In the genomic region with DNA sequence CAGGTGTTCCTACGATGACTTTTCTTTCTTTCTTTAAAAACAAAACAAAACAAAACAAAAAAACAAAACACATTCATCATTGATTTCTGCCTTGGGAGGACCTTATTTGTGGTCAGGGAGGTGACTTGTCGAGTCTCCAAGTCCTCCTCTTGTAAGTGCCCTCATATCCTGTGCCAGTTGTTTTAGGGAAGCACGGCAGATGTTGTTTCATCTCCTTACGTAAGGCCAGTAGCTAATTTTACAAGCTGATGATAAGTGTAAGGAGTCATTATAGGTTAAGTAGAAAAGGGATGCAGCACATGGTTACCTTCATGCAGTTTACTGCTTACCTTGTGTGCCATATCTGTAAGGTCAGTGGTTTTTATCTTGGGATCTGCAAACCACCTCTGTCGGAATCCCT, we compare ENCODE assay signal across 23 cellular contexts.
"Had no signal": no experiment of that assay in that cellular context is flagged by ENCODE, and none has a peak within 500 bp of the region (broad histone marks: within the 10 kb centered on the region; RNA-seq: fewer than 3 reads in every experiment).

No MANE protein-coding gene starts in this region.

- H3K4me3 ChIP-seq: breast epithelium, colonic mucosa, PC-9, SJCRH30 had no signal

- H3K27ac ChIP-seq: breast epithelium, colonic mucosa, PC-9, SJCRH30 had no signal

- H3K27me3 ChIP-seq: breast epithelium, colonic mucosa, SJCRH30 had no signal

- DNase-seq: activated CD4-positive, alpha-beta T cell treated with anti-CD3 and anti-CD28 coated beads for 48 hours; activated CD4-positive, alpha-beta T cell treated with anti-CD3 and anti-CD28 coated beads, Interleukin-2, amount 50 U/mL, for 4 hours; activated CD4-positive, CD25-positive, alpha-beta regulatory T cell treated with anti-CD3 and anti-CD28 coated beads, Interleukin-2, amount 50 U/mL, for 72 hours; activated CD8-positive, alpha-beta T cell treated with anti-CD3 and anti-CD28 coated beads, Interleukin-2, amount 10 ng/mL, durations not matched to agents 7 days and 5 days; activated effector memory CD4-positive, alpha-beta T cell treated with Interleukin-2 at 50 U/mL for 16 hours; activated naive CD4-positive, alpha-beta T cell; activated T-cell treated with anti-CD3 and anti-CD28 coated beads, Interleukin-2, amount 50 U/mL, for 24 hours; aorta; caudate nucleus; colonic mucosa; dermis blood vessel endothelial cell; MM.1S; NCI-H1105; NCI-H1436; NCI-H1694 treated with DMSO at 0.1 percent for 48 hours; NCI-H2029 treated with DMSO at 0.1 percent for 48 hours; NCI-H510A treated with DMSO at 0.1 percent for 48 hours; NCI-H69; NK-92 treated with Interleukin-12 subunit alpha and Interleukin-12 subunit beta, amount 100 ng/mL, for 24 hours; PC-9; SJCRH30; SK-N-SH had no signal

- ATAC-seq: activated CD8-positive, alpha-beta T cell treated with anti-CD3 and anti-CD28 coated beads, Interleukin-2, amount 10 ng/mL, durations not matched to agents 7 days and 5 days had no signal
